ENCODE assay signal across 1 cellular context in genomic region chr11:62777389-62777788, GRCh38.
TF ChIP-seq lines count a peak whose summit lies in the region.

No MANE protein-coding gene starts in this region.

TF ChIP-seq in SK-N-SH, 30 proteins besides CTCF, POLR2A, EP300 and RAD21:
- TF ChIP-seq MEF2A (IDR thresholded peaks at IDR 0.05; ENCODE audit: borderline replicate concordance, low read depth): no peak
- no peak for TF ChIP-seq SMC3 (IDR thresholded peaks at IDR 0.05; ENCODE audit: low read depth, low read length)
- no peak for TF ChIP-seq JUND (IDR thresholded peaks at IDR 0.05)
- TF ChIP-seq, protein P1, sequence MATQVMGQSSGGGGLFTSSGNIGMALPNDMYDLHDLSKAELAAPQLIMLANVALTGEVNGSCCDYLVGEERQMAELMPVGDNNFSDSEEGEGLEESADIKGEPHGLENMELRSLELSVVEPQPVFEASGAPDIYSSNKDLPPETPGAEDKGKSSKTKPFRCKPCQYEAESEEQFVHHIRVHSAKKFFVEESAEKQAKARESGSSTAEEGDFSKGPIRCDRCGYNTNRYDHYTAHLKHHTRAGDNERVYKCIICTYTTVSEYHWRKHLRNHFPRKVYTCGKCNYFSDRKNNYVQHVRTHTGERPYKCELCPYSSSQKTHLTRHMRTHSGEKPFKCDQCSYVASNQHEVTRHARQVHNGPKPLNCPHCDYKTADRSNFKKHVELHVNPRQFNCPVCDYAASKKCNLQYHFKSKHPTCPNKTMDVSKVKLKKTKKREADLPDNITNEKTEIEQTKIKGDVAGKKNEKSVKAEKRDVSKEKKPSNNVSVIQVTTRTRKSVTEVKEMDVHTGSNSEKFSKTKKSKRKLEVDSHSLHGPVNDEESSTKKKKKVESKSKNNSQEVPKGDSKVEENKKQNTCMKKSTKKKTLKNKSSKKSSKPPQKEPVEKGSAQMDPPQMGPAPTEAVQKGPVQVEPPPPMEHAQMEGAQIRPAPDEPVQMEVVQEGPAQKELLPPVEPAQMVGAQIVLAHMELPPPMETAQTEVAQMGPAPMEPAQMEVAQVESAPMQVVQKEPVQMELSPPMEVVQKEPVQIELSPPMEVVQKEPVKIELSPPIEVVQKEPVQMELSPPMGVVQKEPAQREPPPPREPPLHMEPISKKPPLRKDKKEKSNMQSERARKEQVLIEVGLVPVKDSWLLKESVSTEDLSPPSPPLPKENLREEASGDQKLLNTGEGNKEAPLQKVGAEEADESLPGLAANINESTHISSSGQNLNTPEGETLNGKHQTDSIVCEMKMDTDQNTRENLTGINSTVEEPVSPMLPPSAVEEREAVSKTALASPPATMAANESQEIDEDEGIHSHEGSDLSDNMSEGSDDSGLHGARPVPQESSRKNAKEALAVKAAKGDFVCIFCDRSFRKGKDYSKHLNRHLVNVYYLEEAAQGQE (IDR thresholded peaks at IDR 0.05; ENCODE audit: low read depth, low read length): no peak
- TF ChIP-seq TCF12 (IDR thresholded peaks at IDR 0.05): no peak
- TF ChIP-seq POLR2AphosphoS5 (IDR thresholded peaks at IDR 0.05; ENCODE audit: low read depth, low read length): no peak
- TF ChIP-seq SIN3A (IDR thresholded peaks at IDR 0.05; ENCODE audit: borderline replicate concordance, low read depth, low read length): no peak
- TF ChIP-seq USF1 (IDR thresholded peaks at IDR 0.05; ENCODE audit: borderline replicate concordance, low read depth): no peak
- TF ChIP-seq GABPA (IDR thresholded peaks at IDR 0.05; ENCODE audit: low read depth): no peak
- TF ChIP-seq GATA2 (CRISPR knock-in tag; IDR thresholded peaks at IDR 0.05): no peak
- no peak for TF ChIP-seq TAF1 (IDR thresholded peaks at IDR 0.05; ENCODE audit: borderline replicate concordance, low read depth, low read length)
- no peak for TF ChIP-seq USF2 (IDR thresholded peaks at IDR 0.05; ENCODE audit: borderline replicate concordance, low read depth, low read length)
- TF ChIP-seq RCOR1 (IDR thresholded peaks at IDR 0.05; ENCODE audit: low read length): no peak
- no peak for TF ChIP-seq FOXM1 (IDR thresholded peaks at IDR 0.05; ENCODE audit: low read depth)
- TF ChIP-seq, protein P2, sequence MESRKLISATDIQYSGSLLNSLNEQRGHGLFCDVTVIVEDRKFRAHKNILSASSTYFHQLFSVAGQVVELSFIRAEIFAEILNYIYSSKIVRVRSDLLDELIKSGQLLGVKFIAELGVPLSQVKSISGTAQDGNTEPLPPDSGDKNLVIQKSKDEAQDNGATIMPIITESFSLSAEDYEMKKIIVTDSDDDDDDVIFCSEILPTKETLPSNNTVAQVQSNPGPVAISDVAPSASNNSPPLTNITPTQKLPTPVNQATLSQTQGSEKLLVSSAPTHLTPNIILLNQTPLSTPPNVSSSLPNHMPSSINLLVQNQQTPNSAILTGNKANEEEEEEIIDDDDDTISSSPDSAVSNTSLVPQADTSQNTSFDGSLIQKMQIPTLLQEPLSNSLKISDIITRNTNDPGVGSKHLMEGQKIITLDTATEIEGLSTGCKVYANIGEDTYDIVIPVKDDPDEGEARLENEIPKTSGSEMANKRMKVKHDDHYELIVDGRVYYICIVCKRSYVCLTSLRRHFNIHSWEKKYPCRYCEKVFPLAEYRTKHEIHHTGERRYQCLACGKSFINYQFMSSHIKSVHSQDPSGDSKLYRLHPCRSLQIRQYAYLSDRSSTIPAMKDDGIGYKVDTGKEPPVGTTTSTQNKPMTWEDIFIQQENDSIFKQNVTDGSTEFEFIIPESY (IDR thresholded peaks at IDR 0.05; ENCODE audit: borderline replicate concordance, low read depth): no peak
- no peak for TF ChIP-seq TEAD4 (IDR thresholded peaks at IDR 0.05; ENCODE audit: borderline replicate concordance, insufficient read depth)
- TF ChIP-seq YY1 (IDR thresholded peaks at IDR 0.05; ENCODE audit: low read depth): no peak
